ENCODE assay signal across 9 cellular contexts in genomic region chr17:41338961-41339485, GRCh38. TPM values are rescaled to one million over a fixed set of nuclear protein-coding genes. Genes with fewer than 3 reads are reported as not detected.
A peak's percentile ranks its signal among the peaks of the same experiment; 100 is the strongest.
DNase-seq lines count a peak whose midpoint lies in the region; ATAC-seq and TF ChIP-seq lines count a peak whose summit lies in the region.
"Had no signal": no experiment of that assay in that cellular context is flagged by ENCODE, and none has a peak within 500 bp of the region (broad histone marks: within the 10 kb centered on the region; RNA-seq: fewer than 3 reads in every experiment).

No MANE protein-coding gene starts in this region.

- CTCF ChIA-PET in Calu3 (lab: Charles Lee), result interaction anchor here (1.1 to 2.9 kb wide), 2 partner anchors 17 to 210 kb away, joined by 3 to 9 read pairs; no protein-coding TSS in a partner anchor

- H3K27ac Mint-ChIP-seq in Calu3 (ENCODE audit: unreplicated experiment) (peak overlapping the region; percentile 25), HFFc6 (no peak overlapping the region)
- peak overlapping the region; percentile 34 for H3K27ac Mint-ChIP-seq in activated T-helper 17 cell treated with anti-CD3 and anti-CD28 coated beads, Interleukin-2, amount 50 U/mL, for 72 hours

- TF ChIP-seq CTCF in Calu3 (IDR thresholded peaks at IDR 0.05; ENCODE audit: unreplicated experiment) (no peak), HFFc6 (IDR thresholded peaks at IDR 0.05) (no peak), left lung (IDR thresholded peaks at IDR 0.05) (no peak), BE2C (IDR thresholded peaks at IDR 0.05; ENCODE audit: low read depth, low read length) (no peak)

- H3K27me3 ChIP-seq in left lung (no peaks in the 10 kb centered on the region), BE2C (peaks cover 12% of the 10 kb centered on the region)

- BruUV-seq in Calu3 (replicated peaks; lab: Mats Ljungman, UMichigan), result no TSS peak

- peaks cover 4% of the 10 kb centered on the region for H3K9me3 Mint-ChIP-seq in Calu3 (ENCODE audit: low read depth, unreplicated experiment)
- peaks cover 13% of the 10 kb centered on the region for H3K9me3 Mint-ChIP-seq in HFFc6
- no peaks in the 10 kb centered on the region for H3K9me3 Mint-ChIP-seq in activated T-helper 17 cell treated with anti-CD3 and anti-CD28 coated beads, Interleukin-2, amount 50 U/mL, for 72 hours

- H3K4me1 Mint-ChIP-seq in Calu3 (ENCODE audit: low read depth, unreplicated experiment) (peaks cover 32% of the 10 kb centered on the region), HFFc6 (ENCODE audit: low read depth) (peaks cover 22% of the 10 kb centered on the region)
- H3K4me1 Mint-ChIP-seq in activated T-helper 17 cell treated with anti-CD3 and anti-CD28 coated beads, Interleukin-2, amount 50 U/mL, for 72 hours, result peaks cover 48% of the 10 kb centered on the region

- DNase-seq in Calu3 (no peak), HFFc6 (peak; percentile 33), left lung (no peak), BE2C (no peak), NCI-H1048 (lab: John Stamatoyannopoulos, UW) (no peak)
- DNase-seq: NCI-H2029 had no signal

- H3K4me3 Mint-ChIP-seq in Calu3 (ENCODE audit: low read depth, unreplicated experiment) (no peak overlapping the region), HFFc6 (no peak overlapping the region)
- peak overlapping the region; percentile 46 for H3K4me3 Mint-ChIP-seq in activated T-helper 17 cell treated with anti-CD3 and anti-CD28 coated beads, Interleukin-2, amount 50 U/mL, for 72 hours

- H3K36me3 ChIP-seq in left lung, result no peaks in the 10 kb centered on the region
- H3K36me3 ChIP-seq in BE2C, result no peaks in the 10 kb centered on the region

- H3K9me3 ChIP-seq in left lung (peaks cover 0 to 7% of the 10 kb centered on the region in 2 donors), BE2C (no peaks in the 10 kb centered on the region)

- peaks cover 0 to 14% of the 10 kb centered on the region in 2 donors for H3K4me1 ChIP-seq in left lung
- no peaks in the 10 kb centered on the region for H3K4me1 ChIP-seq in BE2C

- intact Hi-C loops in Calu3 (cut with micrococcal nuclease; ENCODE audit: unreplicated experiment), result loop anchor here (5.0 to 10.0 kb wide), 2 partner anchors 78 to 156 kb away; no protein-coding TSS in a partner anchor
- intact Hi-C loops in left lung (cut with DNase I), result no loop called here

- H3K27me3 Mint-ChIP-seq in Calu3 (ENCODE audit: unreplicated experiment) (no peaks in the 10 kb centered on the region), HFFc6 (ENCODE audit: insufficient read depth) (peaks cover 5% of the 10 kb centered on the region; the same call in 1 of the 2 replicates)
- no peaks in the 10 kb centered on the region for H3K27me3 Mint-ChIP-seq in activated T-helper 17 cell treated with anti-CD3 and anti-CD28 coated beads, Interleukin-2, amount 50 U/mL, for 72 hours

- peak overlapping the region in 1 of 2 donors; percentile 8 for H3K27ac ChIP-seq in left lung

- H3K4me3 ChIP-seq in left lung (no peak overlapping the region), BE2C (ENCODE audit: low read depth, low read length) (no peak overlapping the region)

- peak; percentile 70 for ATAC-seq in activated T-helper 17 cell treated with anti-CD3 and anti-CD28 coated beads, Interleukin-2, amount 50 U/mL, for 72 hours (replicated peaks)
- ATAC-seq in left lung (peak; percentile 79), HG02571 (IDR thresholded peaks at IDR 0.05; ENCODE audit: unreplicated experiment) (no peak), GM21528 (IDR thresholded peaks at IDR 0.05; ENCODE audit: low FRiP score, unreplicated experiment) (no peak)

- no peaks in the 10 kb centered on the region for H3K36me3 Mint-ChIP-seq in Calu3 (ENCODE audit: insufficient read depth, unreplicated experiment)
- peaks cover 18% of the 10 kb centered on the region for H3K36me3 Mint-ChIP-seq in HFFc6 (ENCODE audit: low read depth)
- H3K36me3 Mint-ChIP-seq in activated T-helper 17 cell treated with anti-CD3 and anti-CD28 coated beads, Interleukin-2, amount 50 U/mL, for 72 hours (ENCODE audit: low read depth), result no peaks in the 10 kb centered on the region

RNA-seq across cellular contexts. Expression of gene KRT33A, which starts 11.6 kb away (rescaled TPM):
- total RNA-seq in Calu3 (2022) (not detected in 2 replicates), left lung (not detected)
- not detected for total RNA-seq in HFFc6 (2021; fragmentation: NEBNext Ultra II Directional; extraction: Animal tissue kit (Norgen Biotek cat#: 25700))
- not detected for total RNA-seq in activated T-helper 17 cell treated with anti-CD3 and anti-CD28 coated beads, Interleukin-2, amount 50 U/mL, for 72 hours
- polyA plus RNA-seq in BE2C (2012; ENCODE audit: insufficient read depth, insufficient read length, low read depth), result not detected

RNA-seq across cellular contexts. Expression of gene KRTAP17-1, which starts 23.5 kb away (rescaled TPM):
- total RNA-seq in Calu3 (2022) (not detected in 2 replicates), left lung (not detected)
- total RNA-seq in HFFc6 (2021; fragmentation: NEBNext Ultra II Directional; extraction: Animal tissue kit (Norgen Biotek cat#: 25700)), result not detected
- not detected for total RNA-seq in activated T-helper 17 cell treated with anti-CD3 and anti-CD28 coated beads, Interleukin-2, amount 50 U/mL, for 72 hours
- not detected for polyA plus RNA-seq in BE2C (2012; ENCODE audit: insufficient read depth, insufficient read length, low read depth)

RNA-seq across cellular contexts. Expression of gene KRTAP16-1, which starts 29.9 kb away (rescaled TPM):
- total RNA-seq in Calu3 (2022) (not detected in 2 replicates), left lung (not detected)
- total RNA-seq in HFFc6 (2021; fragmentation: NEBNext Ultra II Directional; extraction: Animal tissue kit (Norgen Biotek cat#: 25700)), result not detected
- total RNA-seq in activated T-helper 17 cell treated with anti-CD3 and anti-CD28 coated beads, Interleukin-2, amount 50 U/mL, for 72 hours, result under 1 TPM; 0.15 to 0.26 TPM
- not detected for polyA plus RNA-seq in BE2C (2012; ENCODE audit: insufficient read depth, insufficient read length, low read depth)

RNA-seq across cellular contexts. Expression of gene KRT33B, which starts 30.6 kb away (rescaled TPM):
- not detected in 2 replicates for total RNA-seq in Calu3 (2022)
- 1 to 10 TPM in 2 of 6 experiments, under 1 TPM in 4; 0.75 to 2.5 (median 0.96) TPM for total RNA-seq in HFFc6 (2021; fragmentation: NEBNext Ultra II Directional; extraction: Animal tissue kit (Norgen Biotek cat#: 25700))
- total RNA-seq in activated T-helper 17 cell treated with anti-CD3 and anti-CD28 coated beads, Interleukin-2, amount 50 U/mL, for 72 hours, result not detected
- total RNA-seq in left lung, result not detected
- not detected for polyA plus RNA-seq in BE2C (2012; ENCODE audit: insufficient read depth, insufficient read length, low read depth)

RNA-seq across cellular contexts. Expression of gene KRTAP29-1, which starts 36.4 kb away (rescaled TPM):
- total RNA-seq in Calu3 (2022), result not detected in 2 replicates
- total RNA-seq in HFFc6 (2021; fragmentation: NEBNext Ultra II Directional; extraction: Animal tissue kit (Norgen Biotek cat#: 25700)), result not detected
- total RNA-seq in activated T-helper 17 cell treated with anti-CD3 and anti-CD28 coated beads, Interleukin-2, amount 50 U/mL, for 72 hours, result not detected
- total RNA-seq in left lung, result not detected
- polyA plus RNA-seq in BE2C (2012; ENCODE audit: insufficient read depth, insufficient read length, low read depth), result not detected

Comparison
In these comparisons a context has a peak if more than half of its experiments do, and no peak if none do; other contexts are left out.
1. ATAC-seq: peak in activated T-helper 17 cell treated with anti-CD3 and anti-CD28 coated beads, Interleukin-2, amount 50 U/mL, for 72 hours (single experiment) and left lung (single experiment); none in HG02571 (single experiment) and GM21528 (single experiment).